12 cellular contexts compared by ENCODE assay signal in the genomic region with DNA sequence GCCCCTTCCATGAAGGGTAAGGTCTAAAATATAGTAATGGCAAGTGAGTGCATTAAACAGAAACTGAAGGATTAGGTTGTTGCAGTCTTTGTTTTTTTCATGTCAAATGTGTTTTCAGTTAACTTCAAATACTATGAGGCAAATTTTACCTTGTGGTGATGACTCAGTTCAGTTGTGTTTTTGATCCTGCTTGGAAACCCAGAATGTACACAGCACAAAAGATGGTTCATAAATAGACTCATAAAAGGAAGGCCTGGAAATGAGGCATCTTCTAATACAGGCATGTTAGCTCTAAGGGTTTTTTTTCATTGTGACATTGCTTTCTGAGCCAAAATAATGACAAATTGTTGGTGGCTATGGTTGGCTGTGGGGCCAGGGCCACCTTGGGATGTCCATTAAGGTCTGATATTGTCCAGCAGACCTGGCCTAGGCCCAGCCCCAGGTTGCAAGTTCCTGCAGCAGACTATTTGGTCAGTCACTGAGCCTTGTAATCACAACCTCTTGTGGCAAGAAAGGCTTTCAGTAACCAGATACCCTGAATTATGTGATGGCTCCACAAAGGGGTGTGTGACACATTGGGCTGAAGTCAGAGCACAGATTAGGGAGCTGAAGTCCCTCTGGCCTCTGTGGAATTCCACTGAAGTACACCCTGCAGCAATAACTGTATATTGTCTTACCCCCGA.
DNase-seq lines count a peak whose midpoint lies in the region; ATAC-seq, FAIRE-seq and TF ChIP-seq lines count a peak whose summit lies in the region.
"Had no signal": no experiment of that assay in that cellular context is flagged by ENCODE, and none has a peak within 500 bp of the region (broad histone marks: within the 10 kb centered on the region; RNA-seq: fewer than 3 reads in every experiment).

No MANE protein-coding gene starts in this region.

- H3K27me3 ChIP-seq in HepG2 (ENCODE audit: control insufficient read depth in 1 of 2, insufficient read depth in 2 of 2, low read length in 2 of 2), result peaks cover 0 to 11% of the 10 kb centered on the region in 2 experiments; a peak in 1 of 5 replicates
- H3K27me3 ChIP-seq: heart left ventricle had no signal

- BruUV-seq in HepG2 (replicated peaks; lab: Mats Ljungman, UMichigan), result no TSS peak

- H3K36me3 ChIP-seq in urinary bladder (ENCODE audit: insufficient read depth), result no peaks in the 10 kb centered on the region
- H3K36me3 ChIP-seq in HepG2 (replicated peaks in 1 of 2; ENCODE audit: control insufficient read depth in 1 of 2, insufficient read depth in 2 of 2, low read length in 2 of 2), result no peaks in the 10 kb centered on the region
- H3K36me3 ChIP-seq: heart left ventricle had no signal

- no peaks in the 10 kb centered on the region for H3K9me3 Mint-ChIP-seq in activated naive CD4-positive, alpha-beta T cell treated with anti-CD3 and anti-CD28 coated beads, Interleukin-2, amount 50 U/mL, for 24 hours
- H3K9me3 Mint-ChIP-seq in activated CD4-positive, alpha-beta memory T cell treated with anti-CD3 and anti-CD28 coated beads for 36 hours, result no peaks in the 10 kb centered on the region
- H3K9me3 Mint-ChIP-seq: CD4-positive, alpha-beta T cell had no signal

- intact Hi-C loops in activated CD4-positive, alpha-beta memory T cell treated with anti-CD3 and anti-CD28 coated beads for 36 hours (cut with micrococcal nuclease), result loop anchor here (1.0 to 5.0 kb wide), 4 partner anchors 8 to 457 kb away; a partner anchor contains a TSS
- intact Hi-C loops in HepG2 (cut with micrococcal nuclease; ENCODE audit: unreplicated experiment), result no loop called here

- no peak overlapping the region for H3K4me3 Mint-ChIP-seq in activated naive CD4-positive, alpha-beta T cell treated with anti-CD3 and anti-CD28 coated beads, Interleukin-2, amount 50 U/mL, for 24 hours
- H3K4me3 Mint-ChIP-seq in activated CD4-positive, alpha-beta memory T cell treated with anti-CD3 and anti-CD28 coated beads for 36 hours, result peak overlapping the region; percentile 12
- H3K4me3 Mint-ChIP-seq: CD4-positive, alpha-beta T cell had no signal

- CTCF ChIA-PET in activated CD4-positive, alpha-beta memory T cell treated with anti-CD3 and anti-CD28 coated beads for 36 hours (lab: Charles Lee), result interaction anchor here (1.0 kb wide), 2 partner anchors 9 to 23 kb away, joined by 3 read pairs; no protein-coding TSS in a partner anchor
- CTCF ChIA-PET in HepG2 (lab: Yijun Ruan, JAX; ENCODE audit: low intra/inter-chr PET ratio, low total read pairs), result no interaction called here

- H4K20me1 ChIP-seq in HepG2 (ENCODE audit: insufficient read depth, low read length), result no peaks in the 10 kb centered on the region

- no peaks in the 10 kb centered on the region for H3K27me3 Mint-ChIP-seq in activated naive CD4-positive, alpha-beta T cell treated with anti-CD3 and anti-CD28 coated beads, Interleukin-2, amount 50 U/mL, for 24 hours
- H3K27me3 Mint-ChIP-seq in activated CD4-positive, alpha-beta memory T cell treated with anti-CD3 and anti-CD28 coated beads for 36 hours, result no peaks in the 10 kb centered on the region
- H3K27me3 Mint-ChIP-seq: CD4-positive, alpha-beta T cell had no signal

- H2AFZ ChIP-seq in HepG2 (ENCODE audit: low read length), result no peak overlapping the region

- no peak for TF ChIP-seq POLR2A in HepG2 (IDR thresholded peaks at IDR 0.05; ENCODE audit: insufficient read depth in 1 of 2, low read depth in 2 of 2, low read length in 2 of 2)

- no peaks in the 10 kb centered on the region for H3K79me2 ChIP-seq in HepG2 (ENCODE audit: insufficient read depth, low read length)

- H3K27ac ChIP-seq in urinary bladder (ENCODE audit: low read depth) (peak overlapping the region; percentile 61), HepG2 (ENCODE audit: extremely low read length, insufficient read depth, low read length) (no peak overlapping the region)

- no peak for FAIRE-seq in HepG2 (lab: Jason Lieb, UNC)

- H3K4me1 ChIP-seq in urinary bladder (ENCODE audit: insufficient read depth), result peaks cover 2% of the 10 kb centered on the region
- no peaks in the 10 kb centered on the region for H3K4me1 ChIP-seq in HepG2 (ENCODE audit: insufficient read depth, low read length)

- WGBS in urinary bladder, result 93% methylated on average over 1 of the region's 1 CpG
- 100% methylated on average over 1 of the region's 1 CpG for WGBS in HepG2 (ENCODE audit: low lambda C conversion rate)

- POLR2A ChIA-PET in activated CD4-positive, alpha-beta memory T cell treated with anti-CD3 and anti-CD28 coated beads for 36 hours (lab: Charles Lee), result interaction anchor here (1.5 to 1.8 kb wide), 2 partner anchors 8 to 69 kb away, joined by 4 to 6 read pairs; a partner anchor contains a TSS
- POLR2A ChIA-PET in HepG2 (lab: Yijun Ruan, JAX), result no interaction called here

- ATAC-seq in HepG2, result no peak
- no peak for ATAC-seq in HG03095 (IDR thresholded peaks at IDR 0.05; ENCODE audit: unreplicated experiment)

- no peak for TF ChIP-seq EP300 in HepG2 (IDR thresholded peaks at IDR 0.05; ENCODE audit: low read depth in 2 of 2, low read length in 2 of 2)
- no peak for TF ChIP-seq EP300 in HepG2 (CRISPR knock-in tag; IDR thresholded peaks at IDR 0.05; ENCODE audit: borderline replicate concordance)

- H3K4me3 ChIP-seq in fibroblast of villous mesenchyme (ENCODE audit: low read depth, low read length), result no peak overlapping the region
- no peak overlapping the region for H3K4me3 ChIP-seq in urinary bladder (ENCODE audit: low read depth, low read length)
- no peak overlapping the region for H3K4me3 ChIP-seq in HepG2 (replicated peaks in 1 of 3; ENCODE audit: insufficient read depth in 1 of 3, low read depth in 2 of 3, low read length in 3 of 3)
- H3K4me3 ChIP-seq: heart left ventricle had no signal

- no peak for DNase-seq in activated naive CD4-positive, alpha-beta T cell (lab: John Stamatoyannopoulos, UW)
- peak; percentile 42 for DNase-seq in activated CD4-positive, alpha-beta memory T cell treated with anti-CD3 and anti-CD28 coated beads for 36 hours
- peak; percentile 81 for DNase-seq in fibroblast of villous mesenchyme (ENCODE audit: low read depth)
- DNase-seq in NCI-H526 (lab: John Stamatoyannopoulos, UW), result no peak
- no peak for DNase-seq in HepG2 (ENCODE audit: low spot score)
- DNase-seq: CD4-positive, alpha-beta T cell; central memory CD4-positive, alpha-beta T cell; heart left ventricle; stimulated activated naive CD4-positive, alpha-beta T cell treated with Interleukin-2 at 50 U/mL for 16 hours had no signal

- no peak overlapping the region for H3K9ac ChIP-seq in HepG2 (ENCODE audit: insufficient read depth, low read depth, low read length)

- no peak for TF ChIP-seq CTCF in fibroblast of villous mesenchyme (IDR thresholded peaks at IDR 0.05; ENCODE audit: insufficient read depth, low read depth, low read length)
- no peak for TF ChIP-seq CTCF in HepG2 (CRISPR knock-in tag; IDR thresholded peaks at IDR 0.05)

- peak overlapping the region; percentile 41 for H3K27ac Mint-ChIP-seq in activated naive CD4-positive, alpha-beta T cell treated with anti-CD3 and anti-CD28 coated beads, Interleukin-2, amount 50 U/mL, for 24 hours
- peak overlapping the region; percentile 88 for H3K27ac Mint-ChIP-seq in activated CD4-positive, alpha-beta memory T cell treated with anti-CD3 and anti-CD28 coated beads for 36 hours

- H3K4me1 Mint-ChIP-seq in activated naive CD4-positive, alpha-beta T cell treated with anti-CD3 and anti-CD28 coated beads, Interleukin-2, amount 50 U/mL, for 24 hours, result peaks cover 19% of the 10 kb centered on the region
- peaks cover 59% of the 10 kb centered on the region for H3K4me1 Mint-ChIP-seq in activated CD4-positive, alpha-beta memory T cell treated with anti-CD3 and anti-CD28 coated beads for 36 hours (ENCODE audit: low read depth)

- in situ Hi-C loops in HepG2 (cut with HindIII; ENCODE audit: extremely low pct_ligation_motif_present, low pct_unique_long_range_greater_than_20kb), result no loop called here

- H3K36me3 Mint-ChIP-seq in activated naive CD4-positive, alpha-beta T cell treated with anti-CD3 and anti-CD28 coated beads, Interleukin-2, amount 50 U/mL, for 24 hours, result no peaks in the 10 kb centered on the region
- H3K36me3 Mint-ChIP-seq in activated CD4-positive, alpha-beta memory T cell treated with anti-CD3 and anti-CD28 coated beads for 36 hours, result no peaks in the 10 kb centered on the region

- no peak overlapping the region for H3K4me2 ChIP-seq in HepG2 (ENCODE audit: low read depth, low read length)

- no peaks in the 10 kb centered on the region for H3K9me3 ChIP-seq in HepG2 (ENCODE audit: low read length)
- H3K9me3 ChIP-seq: heart left ventricle had no signal

- TF ChIP-seq RAD21 in HepG2 (CRISPR knock-in tag; IDR thresholded peaks at IDR 0.05), result no peak

TF ChIP-seq in HepG2, 621 proteins besides CTCF, POLR2A, EP300 and RAD21 (continues in another document):
- TF ChIP-seq ISX (CRISPR knock-in tag; conservative IDR thresholded peaks at IDR 0.05) (no peak), TOE1 (CRISPR knock-in tag; IDR thresholded peaks at IDR 0.05) (no peak), REL (CRISPR knock-in tag; conservative IDR thresholded peaks at IDR 0.05) (no peak), MIER2 (CRISPR knock-in tag; IDR thresholded peaks at IDR 0.05) (no peak), GATAD1 (CRISPR knock-in tag; IDR thresholded peaks at IDR 0.05) (no peak), TBX2 (CRISPR knock-in tag; IDR thresholded peaks at IDR 0.05; ENCODE audit: borderline replicate concordance) (no peak), MXD4 (CRISPR knock-in tag; IDR thresholded peaks at IDR 0.05) (no peak), SCMH1 (CRISPR knock-in tag; IDR thresholded peaks at IDR 0.05; ENCODE audit: borderline replicate concordance) (no peak), ZNF841 (CRISPR knock-in tag; IDR thresholded peaks at IDR 0.05; ENCODE audit: borderline replicate concordance) (no peak), KMT2A (CRISPR knock-in tag; IDR thresholded peaks at IDR 0.05) (no peak), ELF3 (CRISPR knock-in tag; IDR thresholded peaks at IDR 0.05) (no peak), NFKBIZ (CRISPR knock-in tag; IDR thresholded peaks at IDR 0.05) (no peak)
- TF ChIP-seq, protein P1, sequence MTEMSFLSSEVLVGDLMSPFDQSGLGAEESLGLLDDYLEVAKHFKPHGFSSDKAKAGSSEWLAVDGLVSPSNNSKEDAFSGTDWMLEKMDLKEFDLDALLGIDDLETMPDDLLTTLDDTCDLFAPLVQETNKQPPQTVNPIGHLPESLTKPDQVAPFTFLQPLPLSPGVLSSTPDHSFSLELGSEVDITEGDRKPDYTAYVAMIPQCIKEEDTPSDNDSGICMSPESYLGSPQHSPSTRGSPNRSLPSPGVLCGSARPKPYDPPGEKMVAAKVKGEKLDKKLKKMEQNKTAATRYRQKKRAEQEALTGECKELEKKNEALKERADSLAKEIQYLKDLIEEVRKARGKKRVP (CRISPR knock-in tag; IDR thresholded peaks at IDR 0.05), result no peak

Comparison
In these comparisons a context has a peak if more than half of its experiments do, and no peak if none do; other contexts are left out.
1. DNase-seq: peak in activated CD4-positive, alpha-beta memory T cell treated with anti-CD3 and anti-CD28 coated beads for 36 hours (single experiment) and fibroblast of villous mesenchyme (single experiment); none in activated naive CD4-positive, alpha-beta T cell (0 of 4), NCI-H526 (0 of 2) and HepG2 (single experiment).